9 cellular contexts compared by ENCODE assay signal in genomic region chr4:95705323-95705722, GRCh38.
"Had no signal": no experiment of that assay in that cellular context is flagged by ENCODE, and none has a peak within 500 bp of the region (broad histone marks: within the 10 kb centered on the region; RNA-seq: fewer than 3 reads in every experiment).

No MANE protein-coding gene starts in this region.

- H3K9me3 ChIP-seq: HAP-1 had no signal

- H2AFZ ChIP-seq: GM23248, GM23338 had no signal

- H3K36me3 ChIP-seq: HAP-1 had no signal

- H3K27ac ChIP-seq: GM23248 had no signal

- ATAC-seq: GM23338, HCT116 had no signal

- H3K4me3 ChIP-seq: GM23248, GM23338, HAP-1 had no signal

- DNase-seq: GM23248, GOT3, H7, H9, HCEC 1CT, HFFc6 had no signal

- H3K4me2 ChIP-seq: GM23338 had no signal

- H3K9ac ChIP-seq: GM23248 had no signal
